ENCODE assay signal across 12 cellular contexts in the genomic region with DNA sequence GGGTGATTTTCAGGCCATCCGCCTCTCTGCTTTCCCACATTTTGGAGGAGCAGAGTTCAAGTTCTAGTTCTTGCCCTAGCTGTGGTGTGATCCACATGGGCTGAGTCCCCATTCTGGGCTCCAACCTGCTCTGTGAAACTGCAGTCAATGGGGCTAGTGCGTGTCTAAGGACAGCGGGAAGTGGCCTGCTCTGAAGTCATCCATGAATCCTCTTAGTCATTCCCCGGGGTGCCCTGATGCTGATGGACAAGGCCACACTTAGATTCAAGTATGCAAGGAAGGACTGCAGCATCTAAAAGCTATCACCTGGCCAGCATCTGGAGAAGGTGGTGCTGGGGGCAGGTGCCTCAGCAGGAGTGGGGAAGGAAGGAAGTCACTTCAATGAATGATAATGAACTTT.
"Had no signal": no experiment of that assay in that cellular context is flagged by ENCODE, and none has a peak within 500 bp of the region (broad histone marks: within the 10 kb centered on the region; RNA-seq: fewer than 3 reads in every experiment).

No MANE protein-coding gene starts in this region.

- H3K36me3 ChIP-seq: ascending aorta, gastrocnemius medialis, neutrophil, stomach, vagina had no signal

- H3K9me3 ChIP-seq: ascending aorta, gastrocnemius medialis, neutrophil, psoas muscle, stomach, vagina had no signal

- H3K4me3 Mint-ChIP-seq: activated T-cell treated with anti-CD3 and anti-CD28 coated beads, Interleukin-2, amount 50 U/mL, for 72 hours had no signal

- H3K27ac Mint-ChIP-seq: activated T-cell treated with anti-CD3 and anti-CD28 coated beads, Interleukin-2, amount 50 U/mL, for 72 hours had no signal

- H3K27me3 ChIP-seq: ascending aorta, neutrophil, stomach, vagina had no signal

- H3K4me1 ChIP-seq: ascending aorta, gastrocnemius medialis, psoas muscle, stomach, vagina had no signal

- ATAC-seq: activated T-cell treated with anti-CD3 and anti-CD28 coated beads, Interleukin-2, amount 50 U/mL, for 72 hours had no signal

- DNase-seq: activated CD4-positive, alpha-beta T cell treated with anti-CD3 and anti-CD28 coated beads, Interleukin-2, amount 50 U/mL, for 48 hours; activated CD4-positive, CD25-positive, alpha-beta regulatory T cell treated with anti-CD3 and anti-CD28 coated beads, Interleukin-2, amount 50 U/mL, for 72 hours; activated gamma-delta T cell treated with Interleukin-2 at 50 U/mL for 16 hours; activated T-cell treated with anti-CD3 and anti-CD28 coated beads, Interleukin-2, amount 50 U/mL, for 72 hours; stimulated activated CD4-positive, alpha-beta T cell treated with anti-CD3 and anti-CD28 coated beads, Interleukin-4, amount 100 ng/mL, for 24 hours; stomach; T-helper 2 cell had no signal

- H3K9me3 Mint-ChIP-seq: activated T-cell treated with anti-CD3 and anti-CD28 coated beads, Interleukin-2, amount 50 U/mL, for 72 hours had no signal

- H3K27ac ChIP-seq: ascending aorta, gastrocnemius medialis, neutrophil, psoas muscle, stomach, vagina had no signal

- H3K4me3 ChIP-seq: ascending aorta, gastrocnemius medialis, psoas muscle, stomach, vagina had no signal
